Comparison of ENCODE assay signal across 22 cellular contexts in genomic region chr9:106072421-106072820, GRCh38.
A peak's percentile ranks its signal among the peaks of the same experiment; 100 is the strongest.
DNase-seq lines count a peak whose midpoint lies in the region; ATAC-seq, FAIRE-seq and TF ChIP-seq lines count a peak whose summit lies in the region.
"Had no signal": no experiment of that assay in that cellular context is flagged by ENCODE, and none has a peak within 500 bp of the region (broad histone marks: within the 10 kb centered on the region; RNA-seq: fewer than 3 reads in every experiment).

No MANE protein-coding gene starts in this region.

- ATAC-seq in GM21515 (IDR thresholded peaks at IDR 0.05; ENCODE audit: unreplicated experiment) (no peak), mucosa of descending colon (no peak)
- ATAC-seq: HepG2 had no signal

- no peaks in the 10 kb centered on the region for H3K9me3 ChIP-seq in MM.1S (replicated peaks; ENCODE audit: insufficient read depth, low read length)
- no peaks in the 10 kb centered on the region for H3K9me3 ChIP-seq in keratinocyte (ENCODE audit: control insufficient read depth, low read depth, low read length)
- H3K9me3 ChIP-seq in mucosa of descending colon: no peaks in the 10 kb centered on the region
- H3K9me3 ChIP-seq: BE2C had no signal

- peak overlapping the region; percentile 5 for H3K4me3 ChIP-seq in Jurkat, Clone E6-1 (ENCODE audit: low read length)
- no peak overlapping the region for H3K4me3 ChIP-seq in MM.1S (ENCODE audit: low read length)
- no peak overlapping the region for H3K4me3 ChIP-seq in bronchial epithelial cell (ENCODE audit: low read depth, low read length)
- no peak overlapping the region for H3K4me3 ChIP-seq in keratinocyte (ENCODE audit: control insufficient read depth in 2 of 3, extremely low read depth in 1 of 3, insufficient read depth in 2 of 3, low read depth in 1 of 3, low read length in 3 of 3)
- no peak overlapping the region for H3K4me3 ChIP-seq in mucosa of descending colon
- H3K4me3 ChIP-seq: SK-N-MC had no signal

- H2AFZ ChIP-seq in MM.1S (ENCODE audit: low read length): no peak overlapping the region
- H2AFZ ChIP-seq in keratinocyte (ENCODE audit: control insufficient read depth, low read length): no peak overlapping the region

- TF ChIP-seq CTCF in MM.1S (IDR thresholded peaks at IDR 0.05; ENCODE audit: low read length) (no peak), bronchial epithelial cell (IDR thresholded peaks at IDR 0.05; ENCODE audit: insufficient read depth, low read length, severe bottlenecking) (no peak), keratinocyte (optimal IDR thresholded peaks at IDR 0.05 in 1 of 3, IDR thresholded peaks at IDR 0.05 in 1 of 3, conservative IDR thresholded peaks at IDR 0.05 in 1 of 3; ENCODE audit: extremely low read depth in 1 of 3, insufficient read depth in 2 of 3, low read length in 3 of 3) (no peak), mucosa of descending colon (IDR thresholded peaks at IDR 0.05) (no peak)

- no peaks in the 10 kb centered on the region for H3K79me2 ChIP-seq in MM.1S (ENCODE audit: low read length)
- H3K79me2 ChIP-seq in keratinocyte (ENCODE audit: control insufficient read depth, insufficient read depth, low read length): no peaks in the 10 kb centered on the region

- H3K4me1 ChIP-seq in MM.1S (ENCODE audit: low read length) (peaks cover 3% of the 10 kb centered on the region), keratinocyte (ENCODE audit: control insufficient read depth, extremely low read depth, insufficient read depth, low read length) (peaks cover 33% of the 10 kb centered on the region), mucosa of descending colon (ENCODE audit: low read depth) (no peaks in the 10 kb centered on the region)
- H3K4me1 ChIP-seq: BE2C had no signal

- 0 out of 2 replicates have a peak overlapping the region, but pooled peaks have one; percentile 3 for H3K4me2 ChIP-seq in MM.1S (ENCODE audit: low read depth, low read length)
- H3K4me2 ChIP-seq in keratinocyte (ENCODE audit: control insufficient read depth, extremely low read depth, insufficient read depth, low read depth, low read length): no peak overlapping the region

- H3K27me3 ChIP-seq in MM.1S (replicated peaks; ENCODE audit: insufficient read depth, low read length) (no peaks in the 10 kb centered on the region), bronchial epithelial cell (ENCODE audit: control insufficient read depth, insufficient read depth, low read length) (no peaks in the 10 kb centered on the region), keratinocyte (ENCODE audit: control insufficient read depth, extremely low read depth, insufficient read depth, low read length) (no peaks in the 10 kb centered on the region)
- H3K27me3 ChIP-seq: BE2C had no signal

- no peaks in the 10 kb centered on the region for H3F3A ChIP-seq in MM.1S (ENCODE audit: insufficient read depth, low read length)

- FAIRE-seq in bronchial epithelial cell (lab: Jason Lieb, UNC): no peak
- peak; percentile 65 for FAIRE-seq in keratinocyte (lab: Jason Lieb, UNC)
- FAIRE-seq: D721Med, GM18507, H54, HepG2 had no signal

- intact Hi-C loops in mucosa of descending colon (cut with DNase I, micrococcal nuclease): no loop called here

- dilution Hi-C loops in keratinocyte (cut with MboI; ENCODE audit: extremely low pct_ligation_motif_present, low sequenced_read_pairs): no loop called here

- H3K36me3 ChIP-seq in MM.1S (replicated peaks; ENCODE audit: insufficient read depth, low read length) (no peaks in the 10 kb centered on the region), bronchial epithelial cell (ENCODE audit: control insufficient read depth, insufficient read depth, low read length) (no peaks in the 10 kb centered on the region), keratinocyte (ENCODE audit: control insufficient read depth in 2 of 2, extremely low read depth in 1 of 2, insufficient read depth in 2 of 2, low read length in 2 of 2) (no peaks in the 10 kb centered on the region), mucosa of descending colon (ENCODE audit: low read depth) (no peaks in the 10 kb centered on the region)
- H3K36me3 ChIP-seq: BE2C had no signal

- H3K9me2 ChIP-seq in MM.1S (replicated peaks; ENCODE audit: insufficient read depth, low read length): no peaks in the 10 kb centered on the region

- H4K20me1 ChIP-seq in MM.1S (ENCODE audit: insufficient read depth, low read length) (no peaks in the 10 kb centered on the region), keratinocyte (ENCODE audit: control insufficient read depth, extremely low read depth, insufficient read depth, low read length) (no peaks in the 10 kb centered on the region)

- H3K27ac ChIP-seq in MM.1S (ENCODE audit: low read length) (no peak overlapping the region), keratinocyte (ENCODE audit: control insufficient read depth, insufficient read depth, low read length) (no peak overlapping the region)
- H3K27ac ChIP-seq: SK-N-MC had no signal

- H3K9ac ChIP-seq in MM.1S (ENCODE audit: low read length) (no peak overlapping the region), keratinocyte (ENCODE audit: control insufficient read depth, extremely low read depth, insufficient read depth, low read length) (no peak overlapping the region)

- DNase-seq in Jurkat, Clone E6-1 (ENCODE audit: low read depth, low spot score): peak; percentile 96
- DNase-seq in MM.1S (peak; percentile 25), bronchial epithelial cell (ENCODE audit: low read depth) (peak; percentile 5), keratinocyte (ENCODE audit: low read depth, low spot score) (no peak), MV-4-11 (lab: John Stamatoyannopoulos, UW) (no peak), mucosa of descending colon (no peak)
- DNase-seq: BE2C, DMS53, GDM1, KG1, NCI-H1048, NCI-H1417 treated with DMSO at 0.1 percent for 48 hours, NCI-H187, NCI-H446, NCI-H526, SHP77 treated with DMSO at 0.1 percent for 48 hours had no signal

- no peaks in the 10 kb centered on the region for H3K9me1 ChIP-seq in keratinocyte (ENCODE audit: control insufficient read depth, extremely low read depth, insufficient read depth, low read length)

Comparison
In these comparisons a context has a peak if more than half of its experiments do, and no peak if none do; other contexts are left out.
1. DNase-seq: peak in Jurkat, Clone E6-1 (single experiment), MM.1S (single experiment) and bronchial epithelial cell (single experiment); none in keratinocyte (single experiment), MV-4-11 (single experiment) and mucosa of descending colon (0 of 3).